Comparison of ENCODE assay signal across 8 cellular contexts in the genomic region with DNA sequence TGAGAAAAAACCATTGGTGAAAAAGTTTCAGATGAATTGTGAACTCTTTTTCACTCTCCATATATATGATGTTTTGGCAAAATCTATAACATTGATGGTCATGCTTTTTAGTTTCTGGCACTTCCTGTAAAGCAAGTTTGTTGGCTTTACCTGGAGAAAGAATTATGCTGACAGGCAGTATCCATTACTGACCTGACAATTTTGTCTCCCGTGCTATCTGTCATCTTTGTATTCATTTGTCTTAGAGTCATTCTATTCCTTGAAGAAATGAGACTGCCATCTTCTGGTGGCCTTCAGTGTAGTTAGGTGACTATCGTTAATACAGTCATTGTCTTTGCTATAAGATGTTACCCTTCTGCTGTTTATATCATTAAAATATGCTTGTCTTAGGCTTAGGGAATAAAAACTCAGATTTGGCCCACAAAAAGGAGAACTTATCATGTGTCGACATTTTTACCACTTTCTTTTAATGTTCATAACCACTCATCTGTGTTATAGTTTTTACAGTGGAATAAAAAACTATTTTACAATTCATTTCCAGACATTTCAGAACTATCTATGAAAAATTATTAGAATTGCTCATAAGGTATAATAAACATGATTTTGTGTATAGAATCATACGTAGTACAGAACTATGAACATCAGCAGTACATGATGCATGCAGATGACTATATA.
DNase-seq lines count a peak whose midpoint lies in the region; ATAC-seq and TF ChIP-seq lines count a peak whose summit lies in the region.

No MANE protein-coding gene starts in this region.

- H3K27me3 ChIP-seq in breast epithelium (no peaks in the 10 kb centered on the region), lower lobe of right lung (ENCODE audit: low read depth) (no peaks in the 10 kb centered on the region)

- no peaks in the 10 kb centered on the region for H3K4me1 ChIP-seq in breast epithelium
- no peaks in the 10 kb centered on the region for H3K4me1 ChIP-seq in lower lobe of right lung

- intact Hi-C loops in breast epithelium (cut with DNase I; ENCODE audit: low total_unique reads): no loop called here
- intact Hi-C loops in lower lobe of right lung (cut with DNase I): no loop called here

- H3K27ac ChIP-seq in breast epithelium (no peak overlapping the region), lower lobe of right lung (no peak overlapping the region)

- no peak overlapping the region for H3K4me3 ChIP-seq in AG09309 (ENCODE audit: control insufficient read depth, low read depth, low read length)
- H3K4me3 ChIP-seq in breast epithelium: no peak overlapping the region
- H3K4me3 ChIP-seq in lower lobe of right lung: no peak overlapping the region

- DNase-seq in AG09309 (ENCODE audit: low read depth) (no peak), NCI-H2227 (lab: John Stamatoyannopoulos, UW; ENCODE audit: unreplicated experiment) (peak; percentile 3), breast epithelium (ENCODE audit: low spot score in 2 of 2) (no peak), lower lobe of right lung (no peak), NCI-H1930 (lab: John Stamatoyannopoulos, UW) (no peak)
- no peak for DNase-seq in central memory CD4-positive, alpha-beta T cell

- TF ChIP-seq CTCF in AG09309 (IDR thresholded peaks at IDR 0.05; ENCODE audit: control insufficient read depth, insufficient read depth, low read depth, low read length, missing control alignments) (peak; percentile 63), breast epithelium (IDR thresholded peaks at IDR 0.05) (peak in 2 of 3 donors; percentile 44 to 55), lower lobe of right lung (IDR thresholded peaks at IDR 0.05) (peak; percentile 40)

- no peak for TF ChIP-seq POLR2A in breast epithelium (IDR thresholded peaks at IDR 0.05)

- ATAC-seq in GM18502 (IDR thresholded peaks at IDR 0.05; ENCODE audit: poor library complexity, unreplicated experiment) (peak; percentile 89), HG02885 (IDR thresholded peaks at IDR 0.05; ENCODE audit: poor library complexity, unreplicated experiment) (peak; percentile 80), lower lobe of right lung (no peak)

- H3K36me3 ChIP-seq in breast epithelium (no peaks in the 10 kb centered on the region), lower lobe of right lung (no peaks in the 10 kb centered on the region)

- H3K9me3 ChIP-seq in breast epithelium (no peaks in the 10 kb centered on the region), lower lobe of right lung (no peaks in the 10 kb centered on the region)

Comparison
In these comparisons a context has a peak if more than half of its experiments do, and no peak if none do; other contexts are left out.
1. ATAC-seq: peak in GM18502 (single experiment) and HG02885 (single experiment); none in lower lobe of right lung (0 of 2).
2. Peak in every context shown above with its lines, with median percentiles within 50 percentile points of each other: CTCF ChIP-seq.